ENCODE assay signal across 1 cellular context in the genomic region with DNA sequence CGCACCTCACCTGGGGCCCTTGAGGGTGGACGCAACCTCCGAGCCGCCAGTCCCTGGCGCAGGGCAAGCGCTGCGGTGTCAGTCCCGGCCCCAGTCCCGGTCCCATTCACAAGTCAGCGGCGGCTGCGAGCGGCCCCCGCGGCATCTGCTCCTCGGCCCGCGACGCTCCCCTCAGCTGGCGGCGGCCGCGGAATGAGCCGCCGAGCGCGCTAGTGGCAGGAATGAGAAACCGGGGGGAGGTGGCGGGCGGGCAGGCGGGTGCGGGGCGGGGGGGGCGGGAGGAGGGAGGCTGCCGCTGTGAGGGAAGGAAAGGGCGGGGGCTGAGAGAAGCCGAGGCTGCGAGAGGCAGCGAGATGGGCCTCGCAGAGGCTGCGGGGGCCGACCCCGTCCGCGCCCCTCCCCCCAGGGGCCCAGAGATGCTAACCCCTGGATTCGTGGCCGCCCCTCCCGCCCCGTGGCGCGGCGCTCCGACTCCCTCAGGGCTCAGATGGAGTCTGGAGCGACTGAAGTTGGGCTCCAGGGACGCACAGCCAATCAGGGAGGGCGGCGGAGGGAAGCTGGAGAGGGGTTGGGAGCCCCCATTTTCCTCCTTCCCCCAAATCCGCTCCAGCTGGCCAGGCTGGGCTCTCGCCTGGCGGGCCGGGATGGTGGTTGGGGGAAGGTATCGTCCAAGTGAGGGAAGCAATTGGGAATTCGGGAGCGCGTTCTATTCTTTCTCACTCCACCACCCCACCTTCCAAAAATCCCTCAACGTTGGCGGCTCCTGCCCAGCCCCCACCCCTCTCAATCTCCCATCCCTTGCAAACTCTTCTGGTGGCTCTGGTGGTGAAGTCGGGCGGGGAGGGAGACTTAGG.
A peak's percentile ranks its signal among the peaks of the same experiment; 100 is the strongest.
TF ChIP-seq lines count a peak whose summit lies in the region.

Gene CDH11 (minus strand): TSS at position 194 of the 854 bp plus-strand sequence. CDS start 117,194 bp downstream, outside the sequence.

TF ChIP-seq in endothelial cell of umbilical vein, 7 proteins besides CTCF, POLR2A, EP300 and RAD21:
- no peak for TF ChIP-seq EZH2 (IDR thresholded peaks at IDR 0.05; ENCODE audit: borderline replicate concordance, low read depth, low read length, severe bottlenecking)
- peak; percentile 52 for TF ChIP-seq POLR2AphosphoS5 (IDR thresholded peaks at IDR 0.05; ENCODE audit: insufficient read depth, low read depth, low read length)
TF ChIP-seq in endothelial cell of umbilical vein: peak in this region for 1.
